Comparison of ENCODE assay signal across 17 cellular contexts in genomic region chr12:5458229-5459050, GRCh38. TPM values are rescaled to one million over a fixed set of nuclear protein-coding genes. Genes with fewer than 3 reads are reported as not detected.
"Had no signal": no experiment of that assay in that cellular context is flagged by ENCODE, and none has a peak within 500 bp of the region (broad histone marks: within the 10 kb centered on the region; RNA-seq: fewer than 3 reads in every experiment).

No MANE protein-coding gene starts in this region.

- H3K9me3 ChIP-seq: esophagus muscularis mucosa, lower lobe of right lung, tibial nerve had no signal

- H3K4me3 ChIP-seq: dorsolateral prefrontal cortex, esophagus muscularis mucosa, lower lobe of right lung, tibial nerve had no signal

- ATAC-seq: activated T-cell treated with anti-CD3 and anti-CD28 coated beads, Interleukin-2, amount 50 U/mL, for 72 hours; lower lobe of right lung; stimulated activated memory B cell treated with anti-CD40 and anti-IgM and Interleukin-4, amounts not matched to agents 10 μg/mL and 1 μg/mL and 100 μg/mL, for 72 hours had no signal

- H3K27me3 ChIP-seq: tibial nerve had no signal

- H3K36me3 ChIP-seq: esophagus muscularis mucosa, lower lobe of right lung, tibial nerve had no signal

- DNase-seq: activated B cell treated with CpG ODN at 0.5 μM for 24 hours; activated CD4-positive, alpha-beta T cell treated with anti-CD3 and anti-CD28 coated beads, Interleukin-2, amount 10 ng/mL, durations not matched to agents 7 days and 5 days; activated CD8-positive, alpha-beta memory T cell treated with anti-CD3 and anti-CD28 coated beads, Interleukin-2, amount 50 U/mL, for 48 hours; activated gamma-delta T cell; activated T-cell treated with anti-CD3 and anti-CD28 coated beads, Interleukin-2, amount 50 U/mL, for 72 hours; amniotic stem cell; dorsolateral prefrontal cortex; foreskin fibroblast; glutamatergic neuron; kidney glomerular epithelial cell; lower lobe of right lung; stimulated activated CD4-positive, alpha-beta T cell treated with anti-CD3 and anti-CD28 coated beads, Interleukin-12 subunit alpha, Interleukin-12 subunit beta, amount 100 ng/mL, for 4 hours; SW 1271 had no signal

- H3K27ac ChIP-seq: dorsolateral prefrontal cortex, esophagus muscularis mucosa, lower lobe of right lung, tibial nerve had no signal

RNA-seq across cellular contexts. Expression of gene NTF3, which starts 26.5 kb away (rescaled TPM):
- total RNA-seq: activated B cell treated with CpG ODN at 0.5 μM for 24 hours; activated CD4-positive, alpha-beta T cell treated with anti-CD3 and anti-CD28 coated beads, Interleukin-2, amount 10 ng/mL, durations not matched to agents 7 days and 5 days; activated T-cell treated with anti-CD3 and anti-CD28 coated beads, Interleukin-2, amount 50 U/mL, for 72 hours; T-helper 2 cell treated with Interferon-gamma antibody and Interleukin-4, amounts not matched to agents 100 ng/mL and 5 ng/mL, for 36 hours had no signal
